ENCODE assay signal across 8 cellular contexts in the genomic region with DNA sequence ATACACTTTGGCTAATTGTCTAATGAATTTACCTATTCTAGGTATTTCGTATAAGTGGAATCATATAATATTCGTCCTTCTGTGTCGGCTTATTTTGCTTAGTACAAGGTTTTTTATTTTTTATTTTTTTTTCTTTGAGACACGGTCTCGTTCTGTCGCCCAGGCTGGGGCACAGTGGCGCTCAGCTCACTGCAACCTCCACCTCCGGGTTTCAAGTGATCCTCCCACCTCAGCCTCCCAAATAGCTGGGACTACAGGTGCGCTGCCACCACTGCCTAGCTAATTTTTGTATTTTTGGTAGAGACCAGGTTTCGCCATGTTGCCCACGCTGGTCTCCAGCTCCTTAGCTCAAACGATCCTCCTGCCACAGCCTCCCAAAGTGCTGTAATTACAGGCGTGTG. TPM values are rescaled to one million over a fixed set of nuclear protein-coding genes. Genes with fewer than 3 reads are reported as not detected.
A peak's percentile ranks its signal among the peaks of the same experiment; 100 is the strongest.
DNase-seq lines count a peak whose midpoint lies in the region; ATAC-seq and TF ChIP-seq lines count a peak whose summit lies in the region.

No MANE protein-coding gene starts in this region.

- no peak overlapping the region for H2AFZ ChIP-seq in neuron (ENCODE audit: low read depth, low read length)

- no peak for TF ChIP-seq CTCF in BJ (IDR thresholded peaks at IDR 0.05; ENCODE audit: insufficient read depth, low read depth, low read length)
- no peak for TF ChIP-seq CTCF in NB4 (IDR thresholded peaks at IDR 0.05; ENCODE audit: low read depth, low read length)
- no peak for TF ChIP-seq CTCF in dorsolateral prefrontal cortex (IDR thresholded peaks at IDR 0.05 in 54 of 56, conservative IDR thresholded peaks at IDR 0.05 in 2 of 56; ENCODE audit: low read depth in 1 of 56, partially characterized antibody in 56 of 56)
- no peak for TF ChIP-seq CTCF in GM13977 (IDR thresholded peaks at IDR 0.05; ENCODE audit: extremely low read depth, insufficient read depth, missing control alignments)

- H3K4me3 ChIP-seq in BJ (ENCODE audit: low read depth, low read length) (peak overlapping the region; percentile 43), NB4 (ENCODE audit: low read depth, low read length) (peak overlapping the region; percentile 80), dorsolateral prefrontal cortex (peak overlapping the region; percentile 54 to 87 (median 74)), neuron (ENCODE audit: low read length) (peak overlapping the region; percentile 39)

- CTCF ChIA-PET in BJ (lab: Yijun Ruan, JAX), result interaction anchor here (2.3 to 2.4 kb wide), 2 partner anchors 10 to 55 kb away, joined by 8 to 11 read pairs; no protein-coding TSS in a partner anchor

- no peaks in the 10 kb centered on the region for H3K4me1 ChIP-seq in neuron (ENCODE audit: insufficient read depth, low read length)

- peak overlapping the region; percentile 96 to 100 (median 100) for H3K27ac ChIP-seq in dorsolateral prefrontal cortex

- DNase-seq in BJ (ENCODE audit: low read depth) (no peak), NB4 (ENCODE audit: low read depth) (no peak), dorsolateral prefrontal cortex (no peak), AG20443 (ENCODE audit: low spot score) (no peak), GM13977 (ENCODE audit: low spot score) (no peak)

- H3K36me3 ChIP-seq in BJ (ENCODE audit: control insufficient read depth, insufficient read depth, low read length), result no peaks in the 10 kb centered on the region
- no peaks in the 10 kb centered on the region for H3K36me3 ChIP-seq in neuron (ENCODE audit: insufficient read depth, low read length)

- no peak for TF ChIP-seq POLR2A in NB4 (IDR thresholded peaks at IDR 0.05; ENCODE audit: extremely low read depth, insufficient read length)

- H3K27me3 ChIP-seq in BJ (ENCODE audit: control insufficient read depth, insufficient read depth, low read length) (no peaks in the 10 kb centered on the region), dorsolateral prefrontal cortex (no peaks in the 10 kb centered on the region), neuron (ENCODE audit: insufficient read depth, low read length) (no peaks in the 10 kb centered on the region)

- no peaks in the 10 kb centered on the region for H3K9me3 ChIP-seq in neuron (ENCODE audit: low read length)

- POLR2A ChIA-PET in BJ (lab: Charles Lee), result no interaction called here

- intact Hi-C loops in dorsolateral prefrontal cortex (cut with DNase I), result loop anchor here in 1 of 2 donors (2.0 kb wide), 1 partner anchor 37 kb away; no protein-coding TSS in a partner anchor

- ATAC-seq in HG02678 (IDR thresholded peaks at IDR 0.05; ENCODE audit: unreplicated experiment) (no peak), HG03108 (IDR thresholded peaks at IDR 0.05; ENCODE audit: unreplicated experiment) (no peak)

- in situ Hi-C loops in GM13977 (cut with MboI; ENCODE audit: low pct_unique_long_range_greater_than_20kb, low sequenced_read_pairs, unreplicated experiment), result no loop called here

RNA-seq across cellular contexts. Expression of gene PCBP1, which starts 38.2 kb away (rescaled TPM):
- 59.2 and 87.4 TPM in 2 replicates for polyA plus RNA-seq in BJ (2011; rRNA removed)
- 53.5 and 82.0 TPM in 2 replicates for polyA minus RNA-seq in BJ (2011; rRNA and poly(A)+ RNA removed)
- 100 to 1,000 TPM; 118 to 237 (median 174) TPM for total RNA-seq in dorsolateral prefrontal cortex
